Comparison of ENCODE assay signal across 1 cellular context in the genomic region with DNA sequence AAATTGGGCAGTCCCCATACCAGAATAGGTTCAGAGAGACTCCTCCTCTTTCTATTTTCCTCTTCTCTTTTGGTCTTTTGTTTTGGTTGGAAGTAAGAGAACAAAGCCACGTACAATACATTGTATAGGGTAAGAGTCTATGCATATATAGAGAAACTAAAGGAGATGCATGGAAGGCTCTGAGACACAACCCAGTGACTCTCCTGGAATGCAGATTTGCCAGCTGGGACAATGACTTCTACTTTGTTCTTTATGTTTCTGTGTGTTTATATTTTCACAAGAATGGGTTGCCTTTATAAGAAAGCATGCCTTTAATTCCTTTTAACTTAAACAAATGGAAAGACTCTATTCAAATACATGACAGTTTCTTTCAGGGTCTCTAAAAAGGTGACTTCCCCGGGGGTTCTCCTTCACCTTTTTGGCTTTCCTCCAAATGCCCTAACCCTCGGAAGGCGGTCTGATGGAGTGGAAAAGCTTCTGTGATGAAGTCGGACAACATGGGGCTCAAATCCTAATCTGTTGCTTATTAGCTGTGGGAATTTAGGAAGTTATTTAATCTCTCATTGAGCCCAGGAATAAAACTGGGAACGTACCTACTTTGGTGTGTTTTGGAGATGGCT.
TF ChIP-seq lines count a peak whose summit lies in the region.

No MANE protein-coding gene starts in this region.

TF ChIP-seq in HepG2, 621 proteins besides CTCF, POLR2A, EP300 and RAD21:
- no peak for TF ChIP-seq ZNF567 (CRISPR knock-in tag; IDR thresholded peaks at IDR 0.05; ENCODE audit: borderline replicate concordance)
